ENCODE assay signal across 25 cellular contexts in the genomic region with DNA sequence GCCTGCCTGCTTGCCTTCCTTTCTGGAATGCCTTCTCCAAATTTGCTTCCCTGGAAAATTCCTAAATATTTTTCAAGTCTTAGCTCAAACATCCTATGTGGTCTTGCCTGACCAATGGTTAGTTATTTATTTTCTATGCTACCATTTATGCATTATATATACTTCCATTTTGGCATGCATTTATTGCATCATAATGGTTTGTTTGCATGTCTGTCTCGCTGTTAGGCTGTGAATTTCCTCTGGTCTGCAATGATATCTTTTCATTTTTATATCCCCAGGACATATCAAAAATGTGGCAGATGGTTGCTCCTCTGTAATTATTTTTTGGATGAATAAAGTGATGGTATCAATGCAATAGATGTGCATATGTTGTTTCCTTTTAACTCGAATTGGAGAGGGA. TPM values are rescaled to one million over a fixed set of nuclear protein-coding genes. Genes with fewer than 3 reads are reported as not detected.
DNase-seq lines count a peak whose midpoint lies in the region; FAIRE-seq and TF ChIP-seq lines count a peak whose summit lies in the region.
"Had no signal": no experiment of that assay in that cellular context is flagged by ENCODE, and none has a peak within 500 bp of the region (broad histone marks: within the 10 kb centered on the region; RNA-seq: fewer than 3 reads in every experiment).

No MANE protein-coding gene starts in this region.

- H3K9me3 ChIP-seq in Caco-2, result no peaks in the 10 kb centered on the region
- H3K9me3 ChIP-seq: A549, BE2C, HAP-1 had no signal

- POLR2A ChIA-PET in Caco-2 (lab: Charles Lee), result no interaction called here

- no peak overlapping the region for H3K4me3 Mint-ChIP-seq in endothelial cell (ENCODE audit: unreplicated experiment)
- H3K4me3 Mint-ChIP-seq in Caco-2 (ENCODE audit: unreplicated experiment), result no peak overlapping the region
- H3K4me3 Mint-ChIP-seq: CD14-positive monocyte; CD4-positive, alpha-beta T cell; CD8-positive, alpha-beta memory T cell; HFFc6 had no signal

- no peaks in the 10 kb centered on the region for H3K36me3 ChIP-seq in Caco-2 (ENCODE audit: control insufficient read depth, insufficient read depth, low read length)
- H3K36me3 ChIP-seq: BE2C; BLaER1 treated with 17β-estradiol and CSF1 and Interleukin-3, amounts not matched to agents 10 nM and 100 nM; HAP-1 had no signal

- H3K27me3 Mint-ChIP-seq in endothelial cell (ENCODE audit: unreplicated experiment) (no peaks in the 10 kb centered on the region), Caco-2 (ENCODE audit: insufficient read depth, unreplicated experiment) (peaks cover 10% of the 10 kb centered on the region)
- H3K27me3 Mint-ChIP-seq: CD4-positive, alpha-beta T cell had no signal

- CTCF ChIA-PET in Caco-2 (lab: Charles Lee), result no interaction called here

- H3K9me3 Mint-ChIP-seq in endothelial cell (ENCODE audit: unreplicated experiment) (no peaks in the 10 kb centered on the region), Caco-2 (ENCODE audit: unreplicated experiment) (no peaks in the 10 kb centered on the region)
- H3K9me3 Mint-ChIP-seq: CD4-positive, alpha-beta T cell; CD8-positive, alpha-beta memory T cell; HFFc6 had no signal

- H3K4me3 ChIP-seq in Caco-2 (ENCODE audit: low read depth, low read length), result no peak overlapping the region
- H3K4me3 ChIP-seq: A549; BLaER1 treated with 17β-estradiol and CSF1 and Interleukin-3, amounts not matched to agents 10 nM and 100 nM; HAP-1 had no signal

- no peaks in the 10 kb centered on the region for H3K4me1 ChIP-seq in Caco-2
- H3K4me1 ChIP-seq: A549, BE2C had no signal

- FAIRE-seq in HTR-8/SVneo (lab: Jason Lieb, UNC), result peak; percentile 48
- FAIRE-seq: A549, GM12891, H54 had no signal

- H3K36me3 Mint-ChIP-seq in endothelial cell (ENCODE audit: low read depth, unreplicated experiment), result peaks cover 6% of the 10 kb centered on the region
- no peaks in the 10 kb centered on the region for H3K36me3 Mint-ChIP-seq in Caco-2 (ENCODE audit: insufficient read depth, unreplicated experiment)
- H3K36me3 Mint-ChIP-seq: CD14-positive monocyte had no signal

- BruUV-seq in Caco-2 (replicated peaks; lab: Mats Ljungman, UMichigan), result no TSS peak

- H3K4me1 Mint-ChIP-seq in endothelial cell (ENCODE audit: unreplicated experiment) (peaks cover 14% of the 10 kb centered on the region), Caco-2 (ENCODE audit: low read depth, unreplicated experiment) (no peaks in the 10 kb centered on the region)
- H3K4me1 Mint-ChIP-seq: CD8-positive, alpha-beta memory T cell had no signal

- peak overlapping the region; percentile 58 for H3K27ac Mint-ChIP-seq in endothelial cell (ENCODE audit: unreplicated experiment)
- H3K27ac Mint-ChIP-seq in Caco-2 (ENCODE audit: unreplicated experiment), result no peak overlapping the region
- H3K27ac Mint-ChIP-seq: CD14-positive monocyte; CD4-positive, alpha-beta T cell; HFFc6 had no signal

- H3K27me3 ChIP-seq in Caco-2 (replicated peaks; ENCODE audit: control insufficient read depth, insufficient read depth, low read length), result no peaks in the 10 kb centered on the region; the same call in 1 of the 2 replicates
- H3K27me3 ChIP-seq: BE2C; BLaER1 treated with 17β-estradiol and CSF1 and Interleukin-3, amounts not matched to agents 10 nM and 100 nM had no signal

- intact Hi-C loops in Caco-2 (cut with micrococcal nuclease; ENCODE audit: unreplicated experiment), result no loop called here

- DNase-seq in HTR-8/SVneo (ENCODE audit: insufficient read length, low spot score), result no peak
- peak; percentile 11 for DNase-seq in NCI-H1694 (lab: John Stamatoyannopoulos, UW)
- DNase-seq in OCI-M1 (lab: John Stamatoyannopoulos, UW), result peak; percentile 11
- DNase-seq in endothelial cell (ENCODE audit: low spot score), result no peak
- DNase-seq in NCI-H748 (lab: John Stamatoyannopoulos, UW; ENCODE audit: unreplicated experiment), result no peak
- no peak for DNase-seq in mesenteric fat pad (ENCODE audit: low spot score)
- no peak for DNase-seq in Caco-2
- DNase-seq: 8988T; ACHN; AML-193; BE2C; Calu3; CD4-positive, alpha-beta T cell; CD8-positive, alpha-beta memory T cell; DMS53; DMS79 treated with DMSO at 0.1 percent for 48 hours; GF-D8; GOT3; HFFc6 had no signal

- no peak for TF ChIP-seq CTCF in endothelial cell (IDR thresholded peaks at IDR 0.05; ENCODE audit: unreplicated experiment)
- no peak for TF ChIP-seq CTCF in Caco-2 (IDR thresholded peaks at IDR 0.05; ENCODE audit: insufficient read depth in 1 of 2, low read depth in 1 of 2, low read length in 1 of 2, severe bottlenecking in 1 of 2, unreplicated experiment in 1 of 2)

RNA-seq across cellular contexts. Expression of a gene that starts 30.5 kb away (rescaled TPM):
- total RNA-seq in endothelial cell (ENCODE audit: unreplicated experiment), result 4.7 TPM
- total RNA-seq in mesenteric fat pad, result 3.6 TPM
- 1.1 and 1.2 TPM in 2 replicates for total RNA-seq in Caco-2 (2022)

RNA-seq across cellular contexts. Expression of a gene that starts 58.1 kb away (rescaled TPM):
- total RNA-seq in endothelial cell (ENCODE audit: unreplicated experiment), result 99.3 TPM
- 52.6 TPM for total RNA-seq in mesenteric fat pad
- total RNA-seq in Caco-2 (2022), result 48.4 and 48.6 TPM in 2 replicates

Comparison
In these comparisons a context has a peak if more than half of its experiments do, and no peak if none do; other contexts are left out.
1. DNase-seq: peak in NCI-H1694 (single experiment) and OCI-M1 (single experiment); none in HTR-8/SVneo (single experiment), endothelial cell (single experiment), NCI-H748 (single experiment), mesenteric fat pad (single experiment) and Caco-2 (0 of 2).